Comparison of ENCODE assay signal across 12 cellular contexts in the genomic region with DNA sequence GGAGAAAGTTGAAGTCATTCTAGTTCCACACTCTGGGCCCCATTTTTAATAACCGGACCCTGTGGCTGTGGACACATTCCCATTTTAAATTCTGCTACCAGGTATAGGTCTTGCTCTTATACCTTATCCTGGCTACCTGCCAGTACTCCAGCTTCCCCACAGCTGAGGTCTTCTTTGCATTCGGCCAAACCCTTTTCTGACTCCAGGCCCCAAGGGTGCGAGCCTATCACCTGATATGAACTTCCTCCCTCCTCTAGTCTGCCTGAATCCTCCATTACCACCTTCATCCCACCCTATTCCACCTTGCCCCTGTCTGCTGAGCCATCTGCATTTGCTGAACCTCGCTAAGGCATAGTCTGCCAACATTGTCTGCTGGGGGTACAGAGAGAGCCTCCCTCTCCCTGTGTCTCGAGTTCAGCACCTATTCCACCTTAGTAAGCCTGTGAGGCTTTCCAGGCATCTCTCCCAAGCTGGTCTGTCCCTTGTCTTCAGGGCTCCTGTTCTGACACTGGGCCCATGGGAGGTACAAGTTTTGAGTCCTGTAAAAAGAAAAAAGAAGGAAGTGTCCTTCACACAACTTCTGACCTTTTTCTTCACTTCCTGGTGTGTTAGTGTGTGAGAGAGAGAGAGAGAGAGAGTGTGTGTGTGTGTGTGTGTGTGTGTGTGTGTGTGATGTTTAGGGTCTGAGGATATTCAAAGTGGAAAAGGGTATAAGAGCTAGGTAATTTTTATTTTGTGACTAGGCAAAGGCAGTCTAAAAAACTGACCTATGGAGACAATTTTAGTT. TPM values are rescaled to one million over a fixed set of nuclear protein-coding genes. Genes with fewer than 3 reads are reported as not detected.
DNase-seq lines count a peak whose midpoint lies in the region; ATAC-seq and TF ChIP-seq lines count a peak whose summit lies in the region.
"Had no signal": no experiment of that assay in that cellular context is flagged by ENCODE, and none has a peak within 500 bp of the region (broad histone marks: within the 10 kb centered on the region; RNA-seq: fewer than 3 reads in every experiment).

No MANE protein-coding gene starts in this region.

- DNase-seq in left ventricle myocardium inferior (no peak), Right ventricle myocardium inferior (ENCODE audit: missing footprints) (no peak), T-helper 17 cell (no peak), lower lobe of right lung (no peak), upper lobe of left lung (no peak), NCI-H2196 treated with DMSO at 0.1 percent for 48 hours (lab: John Stamatoyannopoulos, UW; ENCODE audit: unreplicated experiment) (no peak)
- no peak for DNase-seq in activated T-cell treated with anti-CD3 and anti-CD28 coated beads, Interleukin-2, amount 50 U/mL, for 24 hours
- DNase-seq: BE2C; stimulated activated CD4-positive, alpha-beta T cell treated with anti-CD3 and anti-CD28 coated beads, Interleukin-15, amount 100 ng/mL, for 24 hours had no signal

- H3K27ac ChIP-seq in left ventricle myocardium inferior (replicated peaks) (peak overlapping the region; percentile 77), lower lobe of right lung (peak overlapping the region; percentile 8), upper lobe of left lung (peak overlapping the region in 3 of 4 donors; percentile 27 to 68 (median 32))

- no peak overlapping the region for H3K4me3 Mint-ChIP-seq in T-helper 17 cell
- no peak overlapping the region for H3K4me3 Mint-ChIP-seq in activated T-cell treated with anti-CD3 and anti-CD28 coated beads, Interleukin-2, amount 50 U/mL, for 24 hours
- H3K4me3 Mint-ChIP-seq: brain, neural crest cell had no signal

- H3K36me3 ChIP-seq in left ventricle myocardium inferior = no peaks in the 10 kb centered on the region
- no peaks in the 10 kb centered on the region for H3K36me3 ChIP-seq in lower lobe of right lung
- H3K36me3 ChIP-seq in upper lobe of left lung = no peaks in the 10 kb centered on the region
- H3K36me3 ChIP-seq: BE2C had no signal

- intact Hi-C loops in left ventricle myocardium inferior (cut with micrococcal nuclease) = no loop called here
- intact Hi-C loops in Right ventricle myocardium inferior (cut with DNase I) = no loop called here
- intact Hi-C loops in lower lobe of right lung (cut with DNase I) = no loop called here

- H3K9me3 ChIP-seq in left ventricle myocardium inferior (replicated peaks) = no peaks in the 10 kb centered on the region
- no peaks in the 10 kb centered on the region for H3K9me3 ChIP-seq in T-helper 17 cell (ENCODE audit: control insufficient read depth, low read length, poor library complexity, severe bottlenecking)
- H3K9me3 ChIP-seq in lower lobe of right lung = no peaks in the 10 kb centered on the region
- H3K9me3 ChIP-seq in upper lobe of left lung = no peaks in the 10 kb centered on the region
- H3K9me3 ChIP-seq: BE2C had no signal

- TF ChIP-seq EP300 in upper lobe of left lung (IDR thresholded peaks at IDR 0.05) = no peak

- H3K4me1 Mint-ChIP-seq in T-helper 17 cell = peaks cover 38% of the 10 kb centered on the region
- H3K4me1 Mint-ChIP-seq in activated T-cell treated with anti-CD3 and anti-CD28 coated beads, Interleukin-2, amount 50 U/mL, for 24 hours (ENCODE audit: low read depth) = peaks cover 38% of the 10 kb centered on the region
- H3K4me1 Mint-ChIP-seq: neural crest cell had no signal

- H3K4me3 ChIP-seq in left ventricle myocardium inferior = no peak overlapping the region
- no peak overlapping the region for H3K4me3 ChIP-seq in lower lobe of right lung
- H3K4me3 ChIP-seq in upper lobe of left lung = no peak overlapping the region

- no peaks in the 10 kb centered on the region for H3K9me3 Mint-ChIP-seq in activated T-cell treated with anti-CD3 and anti-CD28 coated beads, Interleukin-2, amount 50 U/mL, for 24 hours
- H3K9me3 Mint-ChIP-seq: brain, neural crest cell had no signal

- no peak for TF ChIP-seq POLR2A in upper lobe of left lung (IDR thresholded peaks at IDR 0.05)

- no peaks in the 10 kb centered on the region for H3K27me3 Mint-ChIP-seq in T-helper 17 cell
- no peaks in the 10 kb centered on the region for H3K27me3 Mint-ChIP-seq in activated T-cell treated with anti-CD3 and anti-CD28 coated beads, Interleukin-2, amount 50 U/mL, for 24 hours
- H3K27me3 Mint-ChIP-seq: brain had no signal

- H3K4me1 ChIP-seq in left ventricle myocardium inferior (peaks cover 85% of the 10 kb centered on the region), lower lobe of right lung (peaks cover 64% of the 10 kb centered on the region), upper lobe of left lung (peaks cover 35 to 52% (median 44%) of the 10 kb centered on the region in 4 donors)
- H3K4me1 ChIP-seq: BE2C had no signal

- TF ChIP-seq CTCF in left ventricle myocardium inferior (IDR thresholded peaks at IDR 0.05; ENCODE audit: borderline replicate concordance) (no peak), lower lobe of right lung (IDR thresholded peaks at IDR 0.05) (no peak), upper lobe of left lung (IDR thresholded peaks at IDR 0.05) (no peak)

- H3K27ac Mint-ChIP-seq in T-helper 17 cell = peak overlapping the region; percentile 34
- H3K27ac Mint-ChIP-seq in activated T-cell treated with anti-CD3 and anti-CD28 coated beads, Interleukin-2, amount 50 U/mL, for 24 hours = no peak overlapping the region

- no peaks in the 10 kb centered on the region for H3K27me3 ChIP-seq in left ventricle myocardium inferior (ENCODE audit: low read depth)
- H3K27me3 ChIP-seq in lower lobe of right lung (ENCODE audit: low read depth) = no peaks in the 10 kb centered on the region
- H3K27me3 ChIP-seq in upper lobe of left lung = no peaks in the 10 kb centered on the region
- H3K27me3 ChIP-seq: BE2C had no signal

- ATAC-seq in Right ventricle myocardium inferior (no peak), T-helper 17 cell (no peak), lower lobe of right lung (peak in 1 of 2 donors; percentile 15), upper lobe of left lung (ENCODE audit: low FRiP score in 2 of 2) (peak in 1 of 2 donors; percentile 12), GM21423 (IDR thresholded peaks at IDR 0.05; ENCODE audit: unreplicated experiment) (no peak)

- H3K36me3 Mint-ChIP-seq in T-helper 17 cell (ENCODE audit: low read depth) = no peaks in the 10 kb centered on the region
- H3K36me3 Mint-ChIP-seq in activated T-cell treated with anti-CD3 and anti-CD28 coated beads, Interleukin-2, amount 50 U/mL, for 24 hours (ENCODE audit: low read depth) = no peaks in the 10 kb centered on the region

- WGBS in upper lobe of left lung, 2 donors = 85 to 91% methylated on average over 5 of the region's 5 CpGs

RNA-seq across cellular contexts. Expression of gene PDE8A, which starts 27.0 kb away (rescaled TPM):
- total RNA-seq in left ventricle myocardium inferior = 17.8 TPM
- total RNA-seq in Right ventricle myocardium inferior = 12.2 TPM
- total RNA-seq in T-helper 17 cell = 10 to 100 TPM; 40.7 to 44.2 TPM
- total RNA-seq in lower lobe of right lung = 49.2 TPM
- total RNA-seq in upper lobe of left lung = 10 to 100 TPM; 36.5 to 66.0 (median 48.4) TPM

Comparison
In these comparisons a context has a peak if more than half of its experiments do, and no peak if none do; other contexts are left out.
1. H3K27ac ChIP-seq: peak in every context shown above with its lines; median percentile 77 in left ventricle myocardium inferior; 32 in upper lobe of left lung; 8 in lower lobe of right lung.